Comparison of ENCODE assay signal across 18 cellular contexts in genomic region chr1:97630281-97630680, GRCh38.
"Had no signal": no experiment of that assay in that cellular context is flagged by ENCODE, and none has a peak within 500 bp of the region (broad histone marks: within the 10 kb centered on the region; RNA-seq: fewer than 3 reads in every experiment).

No MANE protein-coding gene starts in this region.

- H3K9me3 ChIP-seq: gastroesophageal sphincter, heart right ventricle, thyroid gland had no signal

- H3K27ac ChIP-seq: gastroesophageal sphincter, thyroid gland, WERI-Rb-1 had no signal

- H3K9me3 Mint-ChIP-seq: activated CD8-positive, alpha-beta T cell treated with anti-CD3 and anti-CD28 coated beads for 36 hours; activated naive CD4-positive, alpha-beta T cell treated with anti-CD3 and anti-CD28 coated beads, Interleukin-2, amount 50 U/mL, for 72 hours; brain; effector memory CD8-positive, alpha-beta T cell; naive thymus-derived CD4-positive, alpha-beta T cell; stimulated activated memory B cell treated with anti-CD40 and anti-IgM and Interleukin-4, amounts not matched to agents 10 μg/mL and 1 μg/mL and 100 μg/mL, for 72 hours had no signal

- H3K27me3 ChIP-seq: gastroesophageal sphincter, heart right ventricle, thyroid gland had no signal

- H3K4me1 ChIP-seq: thyroid gland had no signal

- H3K4me3 ChIP-seq: gastroesophageal sphincter, heart right ventricle, thyroid gland had no signal

- H3K4me3 Mint-ChIP-seq: activated CD4-positive, alpha-beta T cell treated with anti-CD3 and anti-CD28 coated beads for 36 hours; activated CD8-positive, alpha-beta T cell treated with anti-CD3 and anti-CD28 coated beads for 36 hours; activated T-cell treated with anti-CD3 and anti-CD28 coated beads, Interleukin-2, amount 50 U/mL, for 72 hours; effector memory CD8-positive, alpha-beta T cell; naive thymus-derived CD4-positive, alpha-beta T cell; stimulated activated memory B cell treated with anti-CD40 and anti-IgM and Interleukin-4, amounts not matched to agents 10 μg/mL and 1 μg/mL and 100 μg/mL, for 72 hours; T-helper 17 cell had no signal

- H3K36me3 ChIP-seq: gastroesophageal sphincter, heart right ventricle, thyroid gland, WERI-Rb-1 had no signal

- DNase-seq: activated gamma-delta T cell; activated T-cell treated with anti-CD3 and anti-CD28 coated beads, Interleukin-2, amount 50 U/mL, for 72 hours; cerebellar nuclear complex; effector memory CD8-positive, alpha-beta T cell; kidney; stimulated activated CD4-positive, alpha-beta T cell treated with anti-CD3 and anti-CD28 coated beads, Interleukin-2, amount 100 ng/mL, for 48 hours; T-helper 17 cell; WERI-Rb-1 had no signal

- H3K36me3 Mint-ChIP-seq: activated naive CD4-positive, alpha-beta T cell treated with anti-CD3 and anti-CD28 coated beads, Interleukin-2, amount 50 U/mL, for 72 hours; brain; stimulated activated memory B cell treated with anti-CD40 and anti-IgM and Interleukin-4, amounts not matched to agents 10 μg/mL and 1 μg/mL and 100 μg/mL, for 72 hours had no signal

- ATAC-seq: activated CD4-positive, alpha-beta T cell treated with anti-CD3 and anti-CD28 coated beads for 36 hours; activated CD8-positive, alpha-beta T cell treated with anti-CD3 and anti-CD28 coated beads for 36 hours; activated naive CD4-positive, alpha-beta T cell treated with anti-CD3 and anti-CD28 coated beads, Interleukin-2, amount 50 U/mL, for 72 hours; activated T-cell treated with anti-CD3 and anti-CD28 coated beads, Interleukin-2, amount 50 U/mL, for 72 hours; effector memory CD8-positive, alpha-beta T cell; gastroesophageal sphincter; naive thymus-derived CD4-positive, alpha-beta T cell; stimulated activated memory B cell treated with anti-CD40 and anti-IgM and Interleukin-4, amounts not matched to agents 10 μg/mL and 1 μg/mL and 100 μg/mL, for 72 hours; T-helper 17 cell had no signal

- H3K4me1 Mint-ChIP-seq: stimulated activated memory B cell treated with anti-CD40 and anti-IgM and Interleukin-4, amounts not matched to agents 10 μg/mL and 1 μg/mL and 100 μg/mL, for 72 hours had no signal

- H3K27me3 Mint-ChIP-seq: activated CD4-positive, alpha-beta T cell treated with anti-CD3 and anti-CD28 coated beads for 36 hours; activated CD8-positive, alpha-beta T cell treated with anti-CD3 and anti-CD28 coated beads for 36 hours; brain; effector memory CD8-positive, alpha-beta T cell; naive thymus-derived CD4-positive, alpha-beta T cell; stimulated activated memory B cell treated with anti-CD40 and anti-IgM and Interleukin-4, amounts not matched to agents 10 μg/mL and 1 μg/mL and 100 μg/mL, for 72 hours; T-helper 17 cell had no signal

- H3K27ac Mint-ChIP-seq: activated CD4-positive, alpha-beta T cell treated with anti-CD3 and anti-CD28 coated beads for 36 hours; activated CD8-positive, alpha-beta T cell treated with anti-CD3 and anti-CD28 coated beads for 36 hours; activated T-cell treated with anti-CD3 and anti-CD28 coated beads, Interleukin-2, amount 50 U/mL, for 72 hours; effector memory CD8-positive, alpha-beta T cell; stimulated activated memory B cell treated with anti-CD40 and anti-IgM and Interleukin-4, amounts not matched to agents 10 μg/mL and 1 μg/mL and 100 μg/mL, for 72 hours; T-helper 17 cell had no signal

- FAIRE-seq: urothelium cell line had no signal
